ENCODE assay signal across 8 cellular contexts in genomic region chr14:81401420-81402122, GRCh38. TPM values are rescaled to one million over a fixed set of nuclear protein-coding genes. Genes with fewer than 3 reads are reported as not detected.
DNase-seq lines count a peak whose midpoint lies in the region; ATAC-seq and TF ChIP-seq lines count a peak whose summit lies in the region.

No MANE protein-coding gene starts in this region.

- 20% methylated on average over 2 of the region's 2 CpGs for WGBS in SK-N-SH (ENCODE audit: low lambda C conversion rate)

- no peaks in the 10 kb centered on the region for H3K9me2 ChIP-seq in SK-N-SH

- TF ChIP-seq CTCF in cardiac fibroblast (IDR thresholded peaks at IDR 0.05; ENCODE audit: low read depth, low read length): no peak
- no peak for TF ChIP-seq CTCF in SK-N-SH (IDR thresholded peaks at IDR 0.05)

- no peak overlapping the region for H2AFZ ChIP-seq in SK-N-SH (ENCODE audit: low read depth)

- TF ChIP-seq RAD21 in SK-N-SH (IDR thresholded peaks at IDR 0.05; ENCODE audit: low read length): no peak

- H3K9ac ChIP-seq in SK-N-SH: no peak overlapping the region

- peaks cover 22% of the 10 kb centered on the region for H3K4me1 Mint-ChIP-seq in stimulated activated effector memory CD8-positive, alpha-beta T cell treated with anti-CD3 and anti-CD28 coated beads, Interleukin-12 subunit alpha, Interleukin-12 subunit beta, amount 100 ng/mL, for 72 hours

- CTCF ChIA-PET in SK-N-SH (lab: Yijun Ruan, JAX): interaction anchor here (2.0 kb wide), 1 partner anchor 132 kb away, joined by 6 read pairs; no protein-coding TSS in a partner anchor

- no peaks in the 10 kb centered on the region for H3F3A ChIP-seq in SK-N-SH (replicated peaks; ENCODE audit: insufficient read depth)

- H3K27ac Mint-ChIP-seq in stimulated activated effector memory CD8-positive, alpha-beta T cell treated with anti-CD3 and anti-CD28 coated beads, Interleukin-12 subunit alpha, Interleukin-12 subunit beta, amount 100 ng/mL, for 72 hours: peak overlapping the region; percentile 30

- H3K4me1 ChIP-seq in SK-N-SH (ENCODE audit: control insufficient read depth in 1 of 2, insufficient read depth in 2 of 2, low read depth in 1 of 2, low read length in 1 of 2): peaks cover 0 to 5% of the 10 kb centered on the region in 2 experiments; a peak in 1 of 4 replicates

- peaks cover 3% of the 10 kb centered on the region for H3K9me3 Mint-ChIP-seq in stimulated activated effector memory CD8-positive, alpha-beta T cell treated with anti-CD3 and anti-CD28 coated beads, Interleukin-12 subunit alpha, Interleukin-12 subunit beta, amount 100 ng/mL, for 72 hours

- POLR2A ChIA-PET in SK-N-SH (lab: Yijun Ruan, JAX): no interaction called here

- no peaks in the 10 kb centered on the region for H4K20me1 ChIP-seq in SK-N-SH (ENCODE audit: insufficient read depth)

- no peak overlapping the region for H3K4me3 Mint-ChIP-seq in stimulated activated effector memory CD8-positive, alpha-beta T cell treated with anti-CD3 and anti-CD28 coated beads, Interleukin-12 subunit alpha, Interleukin-12 subunit beta, amount 100 ng/mL, for 72 hours

- H3K4me3 ChIP-seq in cardiac fibroblast (replicated peaks in 1 of 2; ENCODE audit: low read depth in 2 of 2, low read length in 2 of 2) (no peak overlapping the region), SK-N-SH (ENCODE audit: low read depth in 2 of 2, low read length in 1 of 2) (no peak overlapping the region)

- no peaks in the 10 kb centered on the region for H3K27me3 ChIP-seq in SK-N-SH (ENCODE audit: insufficient read depth)

- TF ChIP-seq EP300 in SK-N-SH (IDR thresholded peaks at IDR 0.05; ENCODE audit: borderline replicate concordance in 1 of 2, low read depth in 1 of 2, low read length in 1 of 2): no peak

- H3K79me2 ChIP-seq in SK-N-SH (ENCODE audit: insufficient read depth): no peaks in the 10 kb centered on the region

- DNase-seq in HPDE6-E6E7 (ENCODE audit: extremely low spot score) (peak; percentile 85), cardiac fibroblast (ENCODE audit: low read depth in 2 of 2) (peak; percentile 76 to 95), SK-N-SH (no peak), HuH-7.5 (ENCODE audit: low spot score) (no peak), NCI-H1417 (lab: John Stamatoyannopoulos, UW) (no peak)
- peak in 1 of 2 donors; percentile 46 for DNase-seq in stimulated activated effector memory CD8-positive, alpha-beta T cell treated with anti-CD3 and anti-CD28 coated beads, Interleukin-12 subunit alpha, Interleukin-12 subunit beta, amount 100 ng/mL, for 72 hours (ENCODE audit: low spot score in 2 of 2)
- DNase-seq in activated CD4-positive, alpha-beta T cell treated with anti-CD3 and anti-CD28 coated beads for 4 hours: no peak

- no peaks in the 10 kb centered on the region for H3K9me3 ChIP-seq in SK-N-SH

- peaks cover 6% of the 10 kb centered on the region for H3K36me3 Mint-ChIP-seq in stimulated activated effector memory CD8-positive, alpha-beta T cell treated with anti-CD3 and anti-CD28 coated beads, Interleukin-12 subunit alpha, Interleukin-12 subunit beta, amount 100 ng/mL, for 72 hours

- H3K27ac ChIP-seq in SK-N-SH (ENCODE audit: low read depth in 2 of 2, low read length in 1 of 2): no peak overlapping the region

- peak; percentile 52 for ATAC-seq in GM19328 (IDR thresholded peaks at IDR 0.05; ENCODE audit: unreplicated experiment)
- ATAC-seq in stimulated activated effector memory CD8-positive, alpha-beta T cell treated with anti-CD3 and anti-CD28 coated beads, Interleukin-12 subunit alpha, Interleukin-12 subunit beta, amount 100 ng/mL, for 72 hours: peak; percentile 74

- no peaks in the 10 kb centered on the region for H3K36me3 ChIP-seq in SK-N-SH (replicated peaks in 1 of 2; ENCODE audit: control insufficient read depth in 1 of 2, insufficient read depth in 2 of 2, low read length in 1 of 2)

- no peak overlapping the region for H3K4me2 ChIP-seq in SK-N-SH

TF ChIP-seq in SK-N-SH, 30 proteins besides CTCF, POLR2A, EP300 and RAD21:
- TF ChIP-seq GABPA (IDR thresholded peaks at IDR 0.05; ENCODE audit: low read depth) (no peak), JUND (IDR thresholded peaks at IDR 0.05) (no peak), MXI1 (IDR thresholded peaks at IDR 0.05; ENCODE audit: low read depth, low read length) (no peak), SIN3A (IDR thresholded peaks at IDR 0.05; ENCODE audit: borderline replicate concordance, low read depth, low read length) (no peak), PBX3 (IDR thresholded peaks at IDR 0.05) (no peak), NFIC (IDR thresholded peaks at IDR 0.05; ENCODE audit: borderline replicate concordance) (no peak), USF1 (IDR thresholded peaks at IDR 0.05; ENCODE audit: borderline replicate concordance, low read depth) (no peak), RCOR1 (IDR thresholded peaks at IDR 0.05; ENCODE audit: low read length) (no peak), TAF1 (IDR thresholded peaks at IDR 0.05; ENCODE audit: borderline replicate concordance, low read depth, low read length) (no peak)
- TF ChIP-seq, protein P1, sequence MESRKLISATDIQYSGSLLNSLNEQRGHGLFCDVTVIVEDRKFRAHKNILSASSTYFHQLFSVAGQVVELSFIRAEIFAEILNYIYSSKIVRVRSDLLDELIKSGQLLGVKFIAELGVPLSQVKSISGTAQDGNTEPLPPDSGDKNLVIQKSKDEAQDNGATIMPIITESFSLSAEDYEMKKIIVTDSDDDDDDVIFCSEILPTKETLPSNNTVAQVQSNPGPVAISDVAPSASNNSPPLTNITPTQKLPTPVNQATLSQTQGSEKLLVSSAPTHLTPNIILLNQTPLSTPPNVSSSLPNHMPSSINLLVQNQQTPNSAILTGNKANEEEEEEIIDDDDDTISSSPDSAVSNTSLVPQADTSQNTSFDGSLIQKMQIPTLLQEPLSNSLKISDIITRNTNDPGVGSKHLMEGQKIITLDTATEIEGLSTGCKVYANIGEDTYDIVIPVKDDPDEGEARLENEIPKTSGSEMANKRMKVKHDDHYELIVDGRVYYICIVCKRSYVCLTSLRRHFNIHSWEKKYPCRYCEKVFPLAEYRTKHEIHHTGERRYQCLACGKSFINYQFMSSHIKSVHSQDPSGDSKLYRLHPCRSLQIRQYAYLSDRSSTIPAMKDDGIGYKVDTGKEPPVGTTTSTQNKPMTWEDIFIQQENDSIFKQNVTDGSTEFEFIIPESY (IDR thresholded peaks at IDR 0.05; ENCODE audit: borderline replicate concordance, low read depth): no peak
- TF ChIP-seq, protein P2, sequence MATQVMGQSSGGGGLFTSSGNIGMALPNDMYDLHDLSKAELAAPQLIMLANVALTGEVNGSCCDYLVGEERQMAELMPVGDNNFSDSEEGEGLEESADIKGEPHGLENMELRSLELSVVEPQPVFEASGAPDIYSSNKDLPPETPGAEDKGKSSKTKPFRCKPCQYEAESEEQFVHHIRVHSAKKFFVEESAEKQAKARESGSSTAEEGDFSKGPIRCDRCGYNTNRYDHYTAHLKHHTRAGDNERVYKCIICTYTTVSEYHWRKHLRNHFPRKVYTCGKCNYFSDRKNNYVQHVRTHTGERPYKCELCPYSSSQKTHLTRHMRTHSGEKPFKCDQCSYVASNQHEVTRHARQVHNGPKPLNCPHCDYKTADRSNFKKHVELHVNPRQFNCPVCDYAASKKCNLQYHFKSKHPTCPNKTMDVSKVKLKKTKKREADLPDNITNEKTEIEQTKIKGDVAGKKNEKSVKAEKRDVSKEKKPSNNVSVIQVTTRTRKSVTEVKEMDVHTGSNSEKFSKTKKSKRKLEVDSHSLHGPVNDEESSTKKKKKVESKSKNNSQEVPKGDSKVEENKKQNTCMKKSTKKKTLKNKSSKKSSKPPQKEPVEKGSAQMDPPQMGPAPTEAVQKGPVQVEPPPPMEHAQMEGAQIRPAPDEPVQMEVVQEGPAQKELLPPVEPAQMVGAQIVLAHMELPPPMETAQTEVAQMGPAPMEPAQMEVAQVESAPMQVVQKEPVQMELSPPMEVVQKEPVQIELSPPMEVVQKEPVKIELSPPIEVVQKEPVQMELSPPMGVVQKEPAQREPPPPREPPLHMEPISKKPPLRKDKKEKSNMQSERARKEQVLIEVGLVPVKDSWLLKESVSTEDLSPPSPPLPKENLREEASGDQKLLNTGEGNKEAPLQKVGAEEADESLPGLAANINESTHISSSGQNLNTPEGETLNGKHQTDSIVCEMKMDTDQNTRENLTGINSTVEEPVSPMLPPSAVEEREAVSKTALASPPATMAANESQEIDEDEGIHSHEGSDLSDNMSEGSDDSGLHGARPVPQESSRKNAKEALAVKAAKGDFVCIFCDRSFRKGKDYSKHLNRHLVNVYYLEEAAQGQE (IDR thresholded peaks at IDR 0.05; ENCODE audit: low read depth, low read length): no peak
TF ChIP-seq in SK-N-SH: peak in this region for 0.

RNA-seq across cellular contexts. Expression of gene STON2, which starts 1.4 kb away (rescaled TPM):
- polyA plus RNA-seq in SK-N-SH (2012; rRNA removed): 0.05 TPM in 1 of 2 replicates, not detected in the other
- polyA plus RNA-seq in SK-N-SH (2012; cell fraction: cytosol; rRNA removed): 0.03 and 0.04 TPM in 2 replicates
- polyA plus RNA-seq in SK-N-SH (2012; cell fraction: nucleus; rRNA removed): 0.01 TPM in 1 of 2 replicates, not detected in the other

Comparison
In these comparisons a context has a peak if more than half of its experiments do, and no peak if none do; other contexts are left out.
1. DNase-seq: peak in HPDE6-E6E7 (single experiment) and cardiac fibroblast (2 of 2); none in SK-N-SH (single experiment), HuH-7.5 (single experiment), NCI-H1417 (0 of 3) and activated CD4-positive, alpha-beta T cell treated with anti-CD3 and anti-CD28 coated beads for 4 hours (0 of 2).